In the genomic region with DNA sequence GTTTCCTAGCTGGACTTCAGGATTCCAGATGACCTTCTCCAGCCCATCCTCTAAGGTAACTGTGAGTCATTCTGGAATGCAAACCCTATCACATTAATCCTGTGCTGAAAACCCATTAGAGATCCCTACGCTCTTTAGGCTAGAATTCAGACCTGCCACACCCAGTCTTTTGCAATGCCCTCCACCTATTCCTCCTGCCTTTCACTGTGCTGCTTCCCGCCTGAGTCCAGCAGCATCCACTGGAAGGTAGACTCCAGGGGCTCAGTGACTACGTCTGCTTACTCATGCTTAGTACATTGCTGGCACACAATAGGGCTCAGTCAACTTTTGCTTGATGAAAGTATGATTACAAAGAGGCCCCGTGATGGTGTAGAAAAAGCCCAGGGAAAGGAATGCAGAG, we compare ENCODE assay signal across 23 cellular contexts.
DNase-seq lines count a peak whose midpoint lies in the region; ATAC-seq, FAIRE-seq and TF ChIP-seq lines count a peak whose summit lies in the region.
"Had no signal": no experiment of that assay in that cellular context is flagged by ENCODE, and none has a peak within 500 bp of the region (broad histone marks: within the 10 kb centered on the region; RNA-seq: fewer than 3 reads in every experiment).

No MANE protein-coding gene starts in this region.

- no peaks in the 10 kb centered on the region for H3K9me3 Mint-ChIP-seq in activated CD8-positive, alpha-beta memory T cell treated with anti-CD3 and anti-CD28 coated beads, Interleukin-2, amount 10 ng/mL, durations not matched to agents 7 days and 5 days (ENCODE audit: low read depth)
- no peaks in the 10 kb centered on the region for H3K9me3 Mint-ChIP-seq in glutamatergic neuron (ENCODE audit: unreplicated experiment)
- H3K9me3 Mint-ChIP-seq: activated B cell treated with CpG ODN at 0.5 μM for 24 hours; activated CD8-positive, alpha-beta T cell treated with anti-CD3 and anti-CD28 coated beads for 36 hours; activated naive CD4-positive, alpha-beta T cell treated with anti-CD3 and anti-CD28 coated beads, Interleukin-2, amount 50 U/mL, for 24 hours; immature natural killer cell had no signal

- peak; percentile 98 for FAIRE-seq in bronchial epithelial cell (lab: Jason Lieb, UNC)
- FAIRE-seq: endothelial cell of umbilical vein had no signal

- no peak for ATAC-seq in activated CD8-positive, alpha-beta memory T cell treated with anti-CD3 and anti-CD28 coated beads, Interleukin-2, amount 10 ng/mL, durations not matched to agents 7 days and 5 days
- ATAC-seq: activated CD8-positive, alpha-beta T cell treated with anti-CD3 and anti-CD28 coated beads for 36 hours; body of pancreas; T-helper 17 cell had no signal

- H3K4me1 Mint-ChIP-seq in activated CD8-positive, alpha-beta memory T cell treated with anti-CD3 and anti-CD28 coated beads, Interleukin-2, amount 10 ng/mL, durations not matched to agents 7 days and 5 days = no peaks in the 10 kb centered on the region
- no peaks in the 10 kb centered on the region for H3K4me1 Mint-ChIP-seq in glutamatergic neuron (ENCODE audit: low read depth, unreplicated experiment)
- H3K4me1 Mint-ChIP-seq: activated B cell treated with CpG ODN at 0.5 μM for 24 hours; activated naive CD4-positive, alpha-beta T cell treated with anti-CD3 and anti-CD28 coated beads, Interleukin-2, amount 50 U/mL, for 24 hours; immature natural killer cell; T-helper 17 cell had no signal

- H3K4me3 Mint-ChIP-seq in activated CD8-positive, alpha-beta memory T cell treated with anti-CD3 and anti-CD28 coated beads, Interleukin-2, amount 10 ng/mL, durations not matched to agents 7 days and 5 days = no peak overlapping the region
- no peak overlapping the region for H3K4me3 Mint-ChIP-seq in glutamatergic neuron (ENCODE audit: unreplicated experiment)
- H3K4me3 Mint-ChIP-seq: activated B cell treated with CpG ODN at 0.5 μM for 24 hours; activated CD8-positive, alpha-beta T cell treated with anti-CD3 and anti-CD28 coated beads for 36 hours; activated naive CD4-positive, alpha-beta T cell treated with anti-CD3 and anti-CD28 coated beads, Interleukin-2, amount 50 U/mL, for 24 hours; immature natural killer cell; T-helper 17 cell had no signal

- H3K27me3 ChIP-seq in bronchial epithelial cell (ENCODE audit: control insufficient read depth, insufficient read depth, low read length) = no peaks in the 10 kb centered on the region
- H3K27me3 ChIP-seq: body of pancreas, vagina had no signal

- no peak overlapping the region for H3K4me3 ChIP-seq in bronchial epithelial cell (ENCODE audit: low read depth, low read length)
- H3K4me3 ChIP-seq: body of pancreas, coronary artery, lung, sigmoid colon, vagina had no signal

- TF ChIP-seq CTCF in bronchial epithelial cell (IDR thresholded peaks at IDR 0.05; ENCODE audit: insufficient read depth, low read length, severe bottlenecking) (no peak), glutamatergic neuron (IDR thresholded peaks at IDR 0.05; ENCODE audit: partially characterized antibody, unreplicated experiment) (no peak)

- no peaks in the 10 kb centered on the region for H3K36me3 Mint-ChIP-seq in activated CD8-positive, alpha-beta memory T cell treated with anti-CD3 and anti-CD28 coated beads, Interleukin-2, amount 10 ng/mL, durations not matched to agents 7 days and 5 days
- H3K36me3 Mint-ChIP-seq in glutamatergic neuron (ENCODE audit: unreplicated experiment) = no peaks in the 10 kb centered on the region
- H3K36me3 Mint-ChIP-seq: activated naive CD4-positive, alpha-beta T cell treated with anti-CD3 and anti-CD28 coated beads, Interleukin-2, amount 50 U/mL, for 24 hours; immature natural killer cell had no signal

- H3K27ac Mint-ChIP-seq in activated CD8-positive, alpha-beta memory T cell treated with anti-CD3 and anti-CD28 coated beads, Interleukin-2, amount 10 ng/mL, durations not matched to agents 7 days and 5 days = no peak overlapping the region
- no peak overlapping the region for H3K27ac Mint-ChIP-seq in glutamatergic neuron (ENCODE audit: unreplicated experiment)
- H3K27ac Mint-ChIP-seq: activated B cell treated with CpG ODN at 0.5 μM for 24 hours; activated CD8-positive, alpha-beta T cell treated with anti-CD3 and anti-CD28 coated beads for 36 hours; activated naive CD4-positive, alpha-beta T cell treated with anti-CD3 and anti-CD28 coated beads, Interleukin-2, amount 50 U/mL, for 24 hours; immature natural killer cell; T-helper 17 cell had no signal

- DNase-seq in Caki2 (ENCODE audit: low read depth) = peak; percentile 92
- peak; percentile 98 for DNase-seq in NCI-H226
- DNase-seq in bronchial epithelial cell (ENCODE audit: low read depth) = peak; percentile 94
- DNase-seq in kidney tubule cell (ENCODE audit: low spot score) = peak; percentile 91
- no peak for DNase-seq in NCI-H128 (lab: John Stamatoyannopoulos, UW; ENCODE audit: unreplicated experiment)
- no peak for DNase-seq in NCI-H446 treated with DMSO at 0.1 percent for 48 hours (lab: John Stamatoyannopoulos, UW)
- no peak for DNase-seq in activated CD8-positive, alpha-beta memory T cell treated with anti-CD3 and anti-CD28 coated beads, Interleukin-2, amount 10 ng/mL, durations not matched to agents 7 days and 5 days
- no peak for DNase-seq in glutamatergic neuron
- DNase-seq: activated B cell treated with CpG ODN at 0.5 μM for 24 hours; activated CD8-positive, alpha-beta T cell treated with anti-CD3 and anti-CD28 coated beads for 36 hours; activated T-cell treated with anti-CD3 and anti-CD28 coated beads, Interleukin-2, amount 50 U/mL, for 48 hours; head of caudate nucleus; immature natural killer cell; NCI-H1694; SIG-M5; sigmoid colon; T-helper 17 cell had no signal

- H3K27me3 Mint-ChIP-seq in activated CD8-positive, alpha-beta memory T cell treated with anti-CD3 and anti-CD28 coated beads, Interleukin-2, amount 10 ng/mL, durations not matched to agents 7 days and 5 days = no peaks in the 10 kb centered on the region
- no peaks in the 10 kb centered on the region for H3K27me3 Mint-ChIP-seq in glutamatergic neuron (ENCODE audit: unreplicated experiment)

- CTCF ChIA-PET in activated CD8-positive, alpha-beta memory T cell treated with anti-CD3 and anti-CD28 coated beads, Interleukin-2, amount 10 ng/mL, durations not matched to agents 7 days and 5 days (lab: Charles Lee) = no interaction called here

- no peaks in the 10 kb centered on the region for H3K36me3 ChIP-seq in bronchial epithelial cell (ENCODE audit: control insufficient read depth, insufficient read depth, low read length)
- H3K36me3 ChIP-seq: sigmoid colon, vagina had no signal

- in situ Hi-C loops in Caki2 (cut with HindIII; ENCODE audit: low pct_unique_long_range_greater_than_20kb, low sequenced_read_pairs) = no loop called here

Comparison
In these comparisons a context has a peak if more than half of its experiments do, and no peak if none do; other contexts are left out.
1. DNase-seq: peak in Caki2 (single experiment), NCI-H226 (single experiment), bronchial epithelial cell (single experiment) and kidney tubule cell (single experiment); none in NCI-H128 (single experiment), NCI-H446 treated with DMSO at 0.1 percent for 48 hours (single experiment), activated CD8-positive, alpha-beta memory T cell treated with anti-CD3 and anti-CD28 coated beads, Interleukin-2, amount 10 ng/mL, durations not matched to agents 7 days and 5 days (single experiment) and glutamatergic neuron (single experiment).